ENCODE assay signal across 17 cellular contexts in the genomic region with DNA sequence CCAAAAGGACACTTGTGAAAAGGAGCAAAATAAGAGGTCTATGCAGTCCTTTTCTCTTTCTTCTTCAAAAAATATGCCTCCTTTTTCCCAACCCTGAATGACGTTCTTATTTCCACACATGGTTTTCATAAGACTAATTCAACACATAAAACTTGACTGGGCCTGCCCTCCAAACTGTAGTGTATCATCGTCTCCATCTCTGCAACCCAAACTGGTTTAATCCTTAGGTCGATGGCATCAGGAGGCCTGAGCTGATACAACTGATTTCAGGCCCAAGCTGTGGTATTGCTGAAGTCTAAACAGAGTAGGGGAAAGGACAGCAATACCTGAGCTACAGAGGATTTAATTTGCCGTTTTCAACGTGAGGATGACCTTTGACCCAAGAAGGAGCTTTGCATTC.
DNase-seq lines count a peak whose midpoint lies in the region; ATAC-seq and TF ChIP-seq lines count a peak whose summit lies in the region.
"Had no signal": no experiment of that assay in that cellular context is flagged by ENCODE, and none has a peak within 500 bp of the region (broad histone marks: within the 10 kb centered on the region; RNA-seq: fewer than 3 reads in every experiment).

No MANE protein-coding gene starts in this region.

- in situ Hi-C loops in GM23248 (cut with MboI), result no loop called here

- H3K27ac ChIP-seq in HUES48 (ENCODE audit: low read depth, low read length) (peak overlapping the region; percentile 23), foreskin keratinocyte (no peak overlapping the region), GM23248 (no peak overlapping the region)
- H3K27ac ChIP-seq: C4-2B, Peyer's patch had no signal

- no peak for TF ChIP-seq CTCF in foreskin keratinocyte (conservative IDR thresholded peaks at IDR 0.05)

- H3K4me2 ChIP-seq in GM23248 (ENCODE audit: unreplicated experiment), result no peak overlapping the region
- H3K4me2 ChIP-seq: GM23338 had no signal

- H3K9ac ChIP-seq in HUES48 (ENCODE audit: low read depth, low read length), result no peak overlapping the region
- H3K9ac ChIP-seq in GM23248, result no peak overlapping the region

- H3K4me3 ChIP-seq in HUES48 (ENCODE audit: low read depth, low read length) (no peak overlapping the region), GM23248 (no peak overlapping the region)
- H3K4me3 ChIP-seq: GM23338, Peyer's patch had no signal

- no peak overlapping the region for H2AFZ ChIP-seq in GM23248
- H2AFZ ChIP-seq: GM23338 had no signal

- no peaks in the 10 kb centered on the region for H4K20me1 ChIP-seq in GM23248 (ENCODE audit: insufficient read depth)

- H3K36me3 ChIP-seq in HUES48 (ENCODE audit: control insufficient read depth, insufficient read depth, low read length) (peaks cover 6% of the 10 kb centered on the region; the same call in 1 of the 2 replicates), GM23248 (ENCODE audit: low read depth) (no peaks in the 10 kb centered on the region)
- H3K36me3 ChIP-seq: Peyer's patch had no signal

- peak; percentile 33 for ATAC-seq in foreskin keratinocyte
- no peak for ATAC-seq in GM19452 (IDR thresholded peaks at IDR 0.05; ENCODE audit: unreplicated experiment)
- no peak for ATAC-seq in HG03280 (IDR thresholded peaks at IDR 0.05; ENCODE audit: unreplicated experiment)
- ATAC-seq: Right ventricle myocardium inferior had no signal

- H3F3A ChIP-seq in GM23248 (ENCODE audit: insufficient read depth), result no peaks in the 10 kb centered on the region

- H3K9me2 ChIP-seq in GM23248 (ENCODE audit: insufficient read depth), result no peaks in the 10 kb centered on the region

- no peaks in the 10 kb centered on the region for H3K79me2 ChIP-seq in GM23248 (ENCODE audit: insufficient read depth)

- DNase-seq in COLO668 (lab: John Stamatoyannopoulos, UW; ENCODE audit: unreplicated experiment), result peak; percentile 25
- DNase-seq in NCI-H69 (lab: John Stamatoyannopoulos, UW), result peak; percentile 87
- peak; percentile 66 to 82 for DNase-seq in foreskin keratinocyte
- no peak for DNase-seq in GM23248
- no peak for DNase-seq in HUDEP-2 (lab: John Stamatoyannopoulos, UW; ENCODE audit: unreplicated experiment in 76 of 76)
- DNase-seq: AML-193, GF-D8, HCEC 1CT, Peyer's patch, SW 1271, T-helper 2 cell had no signal

- H3K4me1 ChIP-seq in HUES48 (ENCODE audit: control insufficient read depth, insufficient read depth, low read length), result peaks cover 9% of the 10 kb centered on the region
- peaks cover 24% of the 10 kb centered on the region for H3K4me1 ChIP-seq in foreskin keratinocyte
- H3K4me1 ChIP-seq in GM23248 (ENCODE audit: insufficient read depth), result no peaks in the 10 kb centered on the region
- H3K4me1 ChIP-seq: Peyer's patch had no signal

- no peaks in the 10 kb centered on the region for H3K27me3 ChIP-seq in HUES48 (ENCODE audit: control insufficient read depth, insufficient read depth, low read length)
- H3K27me3 ChIP-seq in foreskin keratinocyte, result no peaks in the 10 kb centered on the region
- no peaks in the 10 kb centered on the region for H3K27me3 ChIP-seq in GM23248 (replicated peaks; ENCODE audit: insufficient read depth)
- H3K27me3 ChIP-seq: Peyer's patch had no signal

- 3 to 7% methylated on average over 5 of the region's 5 CpGs for WGBS in GM23248 (ENCODE audit: low coverage in 1 of 2, low lambda C conversion rate in 2 of 2, missing lambda C conversion rate in 2 of 2), 2 experiments

- no peaks in the 10 kb centered on the region for H3K9me3 ChIP-seq in HUES48 (ENCODE audit: control insufficient read depth, insufficient read depth, low read length)
- no peaks in the 10 kb centered on the region for H3K9me3 ChIP-seq in GM23248 (ENCODE audit: low read depth)
- H3K9me3 ChIP-seq: Peyer's patch had no signal

Comparison
In these comparisons a context has a peak if more than half of its experiments do, and no peak if none do; other contexts are left out.
1. DNase-seq: peak in COLO668 (single experiment), NCI-H69 (single experiment) and foreskin keratinocyte (2 of 2); none in GM23248 (single experiment) and HUDEP-2 (0 of 76).